ENCODE assay signal across 8 cellular contexts in the genomic region with DNA sequence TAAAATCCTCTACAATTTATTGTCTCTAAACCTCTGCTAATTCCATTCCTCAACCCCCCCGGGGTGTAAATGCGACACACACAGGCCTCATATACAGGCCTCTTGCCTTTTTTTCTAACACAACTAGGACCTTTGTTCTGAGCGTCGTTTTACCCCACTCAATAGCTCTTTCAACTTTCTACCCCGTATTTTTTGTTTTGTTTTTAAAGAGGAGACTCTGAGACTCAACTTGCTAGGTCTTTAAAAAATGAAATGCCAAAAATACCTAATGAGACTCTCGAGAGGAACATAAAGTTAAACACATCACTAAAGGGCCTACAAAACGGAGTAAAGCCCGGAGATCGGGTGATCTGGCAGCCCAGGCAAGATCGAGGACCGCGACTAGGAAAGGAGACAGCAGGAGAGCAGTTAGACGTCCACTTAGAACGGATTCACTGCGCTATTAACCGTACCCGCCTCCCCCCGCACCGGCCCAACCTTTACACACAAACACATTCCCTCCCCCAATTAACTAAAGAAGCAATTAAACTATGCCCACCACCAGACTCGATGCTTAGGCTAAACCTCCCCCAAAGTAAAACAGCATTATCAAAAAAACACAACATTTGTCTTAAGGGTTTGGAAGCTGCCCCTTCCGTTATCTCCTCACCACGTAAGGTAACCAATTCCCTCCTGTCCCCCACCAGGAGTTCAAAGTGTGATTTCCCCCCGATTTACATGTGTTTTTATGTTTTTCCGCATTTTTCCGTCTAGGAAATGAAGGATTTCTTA. TPM values are rescaled to one million over a fixed set of nuclear protein-coding genes. Genes with fewer than 3 reads are reported as not detected.
DNase-seq lines count a peak whose midpoint lies in the region; ATAC-seq and TF ChIP-seq lines count a peak whose summit lies in the region.

No MANE protein-coding gene starts in this region.

- H3K4me1 ChIP-seq in left ventricle myocardium inferior = peaks cover 74% of the 10 kb centered on the region

- peaks cover 30 to 39% of the 10 kb centered on the region in 2 donors for H3K4me1 Mint-ChIP-seq in effector memory CD8-positive, alpha-beta T cell (ENCODE audit: low read depth in 2 of 2)
- peaks cover 48 to 60% of the 10 kb centered on the region in 2 donors for H3K4me1 Mint-ChIP-seq in natural killer cell

- ATAC-seq in Right ventricle myocardium inferior (no peak), natural killer cell (peak in 1 of 3 donors; percentile 12), HG02852 (IDR thresholded peaks at IDR 0.05; ENCODE audit: unreplicated experiment) (no peak), GM19328 (IDR thresholded peaks at IDR 0.05; ENCODE audit: unreplicated experiment) (no peak), esophagus mucosa (no peak)
- peak; percentile 11 for ATAC-seq in effector memory CD8-positive, alpha-beta T cell (replicated peaks)

- peaks cover 38% of the 10 kb centered on the region for H3K36me3 Mint-ChIP-seq in effector memory CD8-positive, alpha-beta T cell (ENCODE audit: insufficient read depth)
- H3K36me3 Mint-ChIP-seq in natural killer cell = no peaks in the 10 kb centered on the region

- no peaks in the 10 kb centered on the region for H3K27me3 ChIP-seq in left ventricle myocardium inferior (ENCODE audit: low read depth)

- no peak for DNase-seq in left ventricle myocardium inferior
- no peak for DNase-seq in Right ventricle myocardium inferior (ENCODE audit: missing footprints)
- DNase-seq in activated CD4-positive, alpha-beta T cell treated with anti-CD3 and anti-CD28 coated beads for 4 hours = peak; percentile 18 to 21
- DNase-seq in effector memory CD8-positive, alpha-beta T cell = peak; percentile 36 to 55 (median 40)
- peak; percentile 37 for DNase-seq in natural killer cell

- H3K4me3 ChIP-seq in left ventricle myocardium inferior = peak overlapping the region; percentile 83

- peak overlapping the region; percentile 95 to 100 for H3K27ac Mint-ChIP-seq in effector memory CD8-positive, alpha-beta T cell
- peak overlapping the region; percentile 96 to 99 for H3K27ac Mint-ChIP-seq in natural killer cell

- no peaks in the 10 kb centered on the region for H3K9me3 ChIP-seq in left ventricle myocardium inferior (replicated peaks)

- H3K27ac ChIP-seq in left ventricle myocardium inferior (replicated peaks) = peak overlapping the region; percentile 99

- TF ChIP-seq CTCF in left ventricle myocardium inferior (IDR thresholded peaks at IDR 0.05; ENCODE audit: borderline replicate concordance) = no peak
- no peak for TF ChIP-seq CTCF in natural killer cell (IDR thresholded peaks at IDR 0.05)

- H3K36me3 ChIP-seq in left ventricle myocardium inferior = no peaks in the 10 kb centered on the region

- intact Hi-C loops in left ventricle myocardium inferior (cut with micrococcal nuclease) = no loop called here
- intact Hi-C loops in Right ventricle myocardium inferior (cut with DNase I) = loop anchor here (2.0 kb wide), 1 partner anchor 119 kb away; no protein-coding TSS in a partner anchor
- intact Hi-C loops in natural killer cell (cut with micrococcal nuclease) = no loop called here

- H3K9me3 Mint-ChIP-seq in effector memory CD8-positive, alpha-beta T cell = no peaks in the 10 kb centered on the region
- no peaks in the 10 kb centered on the region for H3K9me3 Mint-ChIP-seq in natural killer cell

- H3K27me3 Mint-ChIP-seq in effector memory CD8-positive, alpha-beta T cell = no peaks in the 10 kb centered on the region
- H3K27me3 Mint-ChIP-seq in natural killer cell (ENCODE audit: low read depth in 2 of 2) = no peaks in the 10 kb centered on the region

- H3K4me3 Mint-ChIP-seq in effector memory CD8-positive, alpha-beta T cell = peak overlapping the region; percentile 99 to 100
- H3K4me3 Mint-ChIP-seq in natural killer cell = peak overlapping the region; percentile 98

RNA-seq across cellular contexts. Expression of a gene that starts 1.6 kb away (rescaled TPM):
- 194 TPM for total RNA-seq in left ventricle myocardium inferior
- total RNA-seq in Right ventricle myocardium inferior = 180 TPM
- 100 to 1,000 TPM; 295 to 351 (median 325) TPM for total RNA-seq in natural killer cell
- total RNA-seq in esophagus mucosa = 150 TPM

RNA-seq across cellular contexts. Expression of a gene that starts 2.1 kb away (rescaled TPM):
- total RNA-seq in left ventricle myocardium inferior (0.58 TPM), Right ventricle myocardium inferior (0.62 TPM), natural killer cell (1 to 10 TPM; 1.2 to 1.8 (median 1.5) TPM), esophagus mucosa (1.8 TPM)

Comparison
In these comparisons a context has a peak if more than half of its experiments do, and no peak if none do; other contexts are left out.
1. DNase-seq: peak in activated CD4-positive, alpha-beta T cell treated with anti-CD3 and anti-CD28 coated beads for 4 hours (2 of 2), effector memory CD8-positive, alpha-beta T cell (3 of 3) and natural killer cell (single experiment); none in left ventricle myocardium inferior (single experiment) and Right ventricle myocardium inferior (single experiment).